1 cellular context compared by ENCODE assay signal in the genomic region with DNA sequence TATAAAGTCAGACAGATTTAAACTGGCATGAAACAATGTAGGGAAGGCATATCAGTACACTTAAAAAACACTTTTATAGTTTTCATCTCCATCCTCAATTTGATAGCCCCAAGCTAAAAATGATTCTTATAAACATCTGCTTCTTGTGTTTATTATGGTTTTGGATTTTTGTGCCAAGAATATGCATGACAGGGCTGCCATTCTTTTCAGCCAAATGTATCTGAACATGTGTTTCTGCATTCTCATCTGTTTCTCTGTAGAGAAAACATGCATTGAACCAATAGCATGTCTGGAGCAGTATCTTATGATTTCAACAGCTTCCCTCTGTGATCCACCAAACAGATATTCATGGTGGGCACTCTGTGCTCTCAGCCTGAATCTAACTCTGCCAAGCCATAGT.
TF ChIP-seq lines count a peak whose summit lies in the region.

No MANE protein-coding gene starts in this region.

TF ChIP-seq in SK-N-SH treated with all-trans-retinoic acid at 6 μM for 48 hours, 23 proteins besides CTCF, POLR2A, EP300 and RAD21 (continued from another document):
- TF ChIP-seq, protein P1, sequence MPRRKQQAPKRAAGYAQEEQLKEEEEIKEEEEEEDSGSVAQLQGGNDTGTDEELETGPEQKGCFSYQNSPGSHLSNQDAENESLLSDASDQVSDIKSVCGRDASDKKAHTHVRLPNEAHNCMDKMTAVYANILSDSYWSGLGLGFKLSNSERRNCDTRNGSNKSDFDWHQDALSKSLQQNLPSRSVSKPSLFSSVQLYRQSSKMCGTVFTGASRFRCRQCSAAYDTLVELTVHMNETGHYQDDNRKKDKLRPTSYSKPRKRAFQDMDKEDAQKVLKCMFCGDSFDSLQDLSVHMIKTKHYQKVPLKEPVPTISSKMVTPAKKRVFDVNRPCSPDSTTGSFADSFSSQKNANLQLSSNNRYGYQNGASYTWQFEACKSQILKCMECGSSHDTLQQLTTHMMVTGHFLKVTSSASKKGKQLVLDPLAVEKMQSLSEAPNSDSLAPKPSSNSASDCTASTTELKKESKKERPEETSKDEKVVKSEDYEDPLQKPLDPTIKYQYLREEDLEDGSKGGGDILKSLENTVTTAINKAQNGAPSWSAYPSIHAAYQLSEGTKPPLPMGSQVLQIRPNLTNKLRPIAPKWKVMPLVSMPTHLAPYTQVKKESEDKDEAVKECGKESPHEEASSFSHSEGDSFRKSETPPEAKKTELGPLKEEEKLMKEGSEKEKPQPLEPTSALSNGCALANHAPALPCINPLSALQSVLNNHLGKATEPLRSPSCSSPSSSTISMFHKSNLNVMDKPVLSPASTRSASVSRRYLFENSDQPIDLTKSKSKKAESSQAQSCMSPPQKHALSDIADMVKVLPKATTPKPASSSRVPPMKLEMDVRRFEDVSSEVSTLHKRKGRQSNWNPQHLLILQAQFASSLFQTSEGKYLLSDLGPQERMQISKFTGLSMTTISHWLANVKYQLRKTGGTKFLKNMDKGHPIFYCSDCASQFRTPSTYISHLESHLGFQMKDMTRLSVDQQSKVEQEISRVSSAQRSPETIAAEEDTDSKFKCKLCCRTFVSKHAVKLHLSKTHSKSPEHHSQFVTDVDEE (CRISPR knock-in tag; IDR thresholded peaks at IDR 0.05), result no peak
- TF ChIP-seq, protein P2, sequence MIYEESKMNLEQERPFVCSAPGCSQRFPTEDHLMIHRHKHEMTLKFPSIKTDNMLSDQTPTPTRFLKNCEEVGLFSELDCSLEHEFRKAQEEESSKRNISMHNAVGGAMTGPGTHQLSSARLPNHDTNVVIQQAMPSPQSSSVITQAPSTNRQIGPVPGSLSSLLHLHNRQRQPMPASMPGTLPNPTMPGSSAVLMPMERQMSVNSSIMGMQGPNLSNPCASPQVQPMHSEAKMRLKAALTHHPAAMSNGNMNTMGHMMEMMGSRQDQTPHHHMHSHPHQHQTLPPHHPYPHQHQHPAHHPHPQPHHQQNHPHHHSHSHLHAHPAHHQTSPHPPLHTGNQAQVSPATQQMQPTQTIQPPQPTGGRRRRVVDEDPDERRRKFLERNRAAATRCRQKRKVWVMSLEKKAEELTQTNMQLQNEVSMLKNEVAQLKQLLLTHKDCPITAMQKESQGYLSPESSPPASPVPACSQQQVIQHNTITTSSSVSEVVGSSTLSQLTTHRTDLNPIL (CRISPR knock-in tag; IDR thresholded peaks at IDR 0.05; ENCODE audit: low read depth), result no peak
